3 cellular contexts compared by ENCODE assay signal in genomic region chr15:50100484-50100883, GRCh38.
TF ChIP-seq lines count a peak whose summit lies in the region.

No MANE protein-coding gene starts in this region.

TF ChIP-seq in IMR-90, 13 proteins besides CTCF, POLR2A, EP300 and RAD21:
- TF ChIP-seq FOS (IDR thresholded peaks at IDR 0.05; ENCODE audit: low read depth, low read length) (no peak), CEBPB (IDR thresholded peaks at IDR 0.05; ENCODE audit: low read depth, low read length) (no peak), ELK1 (IDR thresholded peaks at IDR 0.05; ENCODE audit: borderline replicate concordance, low read depth, low read length) (no peak), MAFK (IDR thresholded peaks at IDR 0.05; ENCODE audit: low read depth, low read length) (no peak)

TF ChIP-seq in K562, 482 proteins besides CTCF, POLR2A, EP300 and RAD21:
- TF ChIP-seq ZNF655 (CRISPR knock-in tag; IDR thresholded peaks at IDR 0.05) (no peak), MYC (IDR thresholded peaks at IDR 0.05; ENCODE audit: low read depth, low read length) (no peak), MYC (CRISPR knock-in tag; IDR thresholded peaks at IDR 0.05; ENCODE audit: borderline replicate concordance, low read depth) (no peak), ZNF639 (CRISPR knock-in tag; conservative IDR thresholded peaks at IDR 0.05 in 1 of 2, IDR thresholded peaks at IDR 0.05 in 1 of 2) (no peak), ZNF707 (CRISPR knock-in tag; conservative IDR thresholded peaks at IDR 0.05) (no peak), CREBBP (IDR thresholded peaks at IDR 0.05; ENCODE audit: low read depth, low read length) (no peak), PCBP2 (IDR thresholded peaks at IDR 0.05; ENCODE audit: low read depth, low read length, poor library complexity, severe bottlenecking) (no peak), MLLT1 (IDR thresholded peaks at IDR 0.05) (no peak), JUN (IDR thresholded peaks at IDR 0.05; ENCODE audit: borderline replicate concordance, low read depth, low read length) (no peak), JUN (CRISPR knock-in tag; IDR thresholded peaks at IDR 0.05; ENCODE audit: borderline replicate concordance) (no peak), ETV1 (tag; conservative IDR thresholded peaks at IDR 0.05; ENCODE audit: low read depth) (no peak), ETS2 (tag; IDR thresholded peaks at IDR 0.05; ENCODE audit: borderline replicate concordance, poor library complexity, severe bottlenecking) (no peak), USF2 (CRISPR knock-in tag; IDR thresholded peaks at IDR 0.05) (no peak), GTF2E2 (tag; IDR thresholded peaks at IDR 0.05) (no peak), ZNF224 (CRISPR knock-in tag; IDR thresholded peaks at IDR 0.05) (no peak), HSF4 (CRISPR knock-in tag; IDR thresholded peaks at IDR 0.05; ENCODE audit: borderline replicate concordance) (no peak), PYGO2 (tag; IDR thresholded peaks at IDR 0.05) (no peak)

TF ChIP-seq in GM23338, 12 proteins besides CTCF, POLR2A, EP300 and RAD21:
- TF ChIP-seq POLR2AphosphoS5 (IDR thresholded peaks at IDR 0.05; ENCODE audit: low read depth): no peak
- no peak for TF ChIP-seq JUNB (IDR thresholded peaks at IDR 0.05; ENCODE audit: unreplicated experiment)
- no peak for TF ChIP-seq REST (IDR thresholded peaks at IDR 0.05; ENCODE audit: unreplicated experiment)
- TF ChIP-seq ZNF114 (CRISPR knock-in tag; IDR thresholded peaks at IDR 0.05): no peak
- no peak for TF ChIP-seq ZNF331 (CRISPR knock-in tag; IDR thresholded peaks at IDR 0.05; ENCODE audit: low read depth)
- no peak for TF ChIP-seq NANOG (IDR thresholded peaks at IDR 0.05; ENCODE audit: borderline replicate concordance)
- no peak for TF ChIP-seq EZH2phosphoT487 (IDR thresholded peaks at IDR 0.05; ENCODE audit: unreplicated experiment)
- no peak for TF ChIP-seq CREB1 (CRISPR knock-in tag; IDR thresholded peaks at IDR 0.05; ENCODE audit: low read depth)
- no peak for TF ChIP-seq STAT1 (IDR thresholded peaks at IDR 0.05; ENCODE audit: unreplicated experiment)
- TF ChIP-seq ZNF462 (CRISPR knock-in tag; IDR thresholded peaks at IDR 0.05): no peak
- no peak for TF ChIP-seq EZH2 (IDR thresholded peaks at IDR 0.05; ENCODE audit: low read depth, unreplicated experiment)
- TF ChIP-seq ETS1 (IDR thresholded peaks at IDR 0.05): no peak
